In the genomic region with DNA sequence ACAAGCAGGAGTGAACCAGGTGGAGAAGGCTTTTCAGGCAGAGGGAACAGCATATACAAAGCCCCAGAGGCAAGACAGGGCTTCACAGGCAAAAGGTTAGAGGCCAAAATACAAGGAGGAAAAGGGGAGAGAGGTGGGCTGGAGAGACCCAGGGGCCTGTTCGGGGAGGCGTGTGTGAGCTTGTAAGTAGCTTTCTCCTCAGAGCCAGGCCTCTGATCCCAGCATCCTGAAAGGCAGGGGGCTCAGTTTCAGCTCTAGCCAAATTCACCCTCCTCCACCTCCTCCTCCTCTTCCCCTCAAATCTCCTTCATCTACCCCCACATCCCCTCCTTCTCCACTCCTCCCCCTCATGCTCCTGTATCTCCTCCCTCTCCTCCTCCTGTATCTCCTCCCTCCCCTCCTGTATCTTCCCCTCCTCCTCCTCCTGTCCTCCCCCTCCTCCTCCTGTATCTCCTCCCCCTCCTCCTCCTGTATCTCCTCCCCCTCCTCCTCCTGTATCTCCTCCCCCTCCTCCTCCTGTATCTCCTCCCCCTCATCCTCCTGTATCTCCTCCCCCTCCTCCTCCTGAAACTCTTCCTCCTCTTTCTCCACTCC, we compare ENCODE assay signal across 19 cellular contexts.
DNase-seq lines count a peak whose midpoint lies in the region; ATAC-seq and TF ChIP-seq lines count a peak whose summit lies in the region.
"Had no signal": no experiment of that assay in that cellular context is flagged by ENCODE, and none has a peak within 500 bp of the region (broad histone marks: within the 10 kb centered on the region; RNA-seq: fewer than 3 reads in every experiment).

No MANE protein-coding gene starts in this region.

- H3K36me3 ChIP-seq in DND-41 (ENCODE audit: insufficient read depth, low read length), result no peaks in the 10 kb centered on the region
- no peaks in the 10 kb centered on the region for H3K36me3 ChIP-seq in neural cell (ENCODE audit: insufficient read depth, low read length)
- no peaks in the 10 kb centered on the region for H3K36me3 ChIP-seq in naive thymus-derived CD4-positive, alpha-beta T cell (ENCODE audit: control insufficient read depth in 2 of 3, insufficient read depth in 3 of 3, low read length in 3 of 3)
- H3K36me3 ChIP-seq: BLaER1, MG63 had no signal

- H3K27ac ChIP-seq in DND-41 (ENCODE audit: low read length), result no peak overlapping the region
- peak overlapping the region; percentile 89 for H3K27ac ChIP-seq in neural cell (ENCODE audit: low read length)
- no peak overlapping the region for H3K27ac ChIP-seq in naive thymus-derived CD4-positive, alpha-beta T cell (ENCODE audit: low read depth, low read length)
- H3K27ac ChIP-seq: BLaER1 had no signal

- H2AFZ ChIP-seq in DND-41 (ENCODE audit: low read depth, low read length) (no peak overlapping the region), neural cell (ENCODE audit: low read depth, low read length) (no peak overlapping the region)

- no peaks in the 10 kb centered on the region for H3K9me3 ChIP-seq in DND-41 (ENCODE audit: insufficient read depth, low read length, severe bottlenecking)
- H3K9me3 ChIP-seq in neural cell (ENCODE audit: low read length), result no peaks in the 10 kb centered on the region
- H3K9me3 ChIP-seq in naive thymus-derived CD4-positive, alpha-beta T cell (ENCODE audit: control insufficient read depth in 2 of 3, low read length in 3 of 3), result no peaks in the 10 kb centered on the region
- H3K9me3 ChIP-seq: BLaER1, MG63 had no signal

- H3F3A ChIP-seq in neural cell (ENCODE audit: insufficient read depth, low read length, poor library complexity, severe bottlenecking), result peaks cover 22% of the 10 kb centered on the region

- H3K4me3 Mint-ChIP-seq in naive thymus-derived CD4-positive, alpha-beta T cell, result no peak overlapping the region
- H3K4me3 Mint-ChIP-seq: CD8-positive, alpha-beta T cell had no signal

- H3K27me3 Mint-ChIP-seq in naive thymus-derived CD4-positive, alpha-beta T cell, result peaks cover 0 to 22% (median 10%) of the 10 kb centered on the region in 5 donors

- no peak for TF ChIP-seq EP300 in neural cell (conservative IDR thresholded peaks at IDR 0.05; ENCODE audit: poor library complexity, severe bottlenecking)

- H3K4me1 Mint-ChIP-seq in naive thymus-derived CD4-positive, alpha-beta T cell, result no peaks in the 10 kb centered on the region

- no peaks in the 10 kb centered on the region for H4K20me1 ChIP-seq in DND-41 (ENCODE audit: insufficient read depth, low read length)
- no peaks in the 10 kb centered on the region for H4K20me1 ChIP-seq in neural cell (ENCODE audit: insufficient read depth)
- H4K20me1 ChIP-seq: BLaER1 had no signal

- H3K9me2 ChIP-seq in neural cell (ENCODE audit: insufficient read depth, low read length), result no peaks in the 10 kb centered on the region

- TF ChIP-seq CTCF in DND-41 (IDR thresholded peaks at IDR 0.05; ENCODE audit: borderline replicate concordance, extremely low read depth, low read length, poor library complexity, severe bottlenecking) (no peak), neural cell (IDR thresholded peaks at IDR 0.05; ENCODE audit: poor library complexity, severe bottlenecking) (no peak)

- H3K4me2 ChIP-seq in DND-41 (ENCODE audit: insufficient read depth, low read length) (no peak overlapping the region), neural cell (ENCODE audit: low read length) (no peak overlapping the region)
- H3K4me2 ChIP-seq: BLaER1 had no signal

- no peak for TF ChIP-seq RAD21 in neural cell (conservative IDR thresholded peaks at IDR 0.05)

- intact Hi-C loops in naive thymus-derived CD4-positive, alpha-beta T cell (cut with micrococcal nuclease), result no loop called here

- H3K9me3 Mint-ChIP-seq in naive thymus-derived CD4-positive, alpha-beta T cell, result peaks cover 0 to 1% (median 0%) of the 10 kb centered on the region in 11 donors
- H3K9me3 Mint-ChIP-seq: CD8-positive, alpha-beta T cell had no signal

- CTCF ChIA-PET in naive thymus-derived CD4-positive, alpha-beta T cell (lab: Charles Lee), result no interaction called here

- H3K9ac ChIP-seq in DND-41 (ENCODE audit: low read depth, low read length), result no peak overlapping the region
- peak overlapping the region; percentile 33 for H3K9ac ChIP-seq in neural cell (ENCODE audit: low read length)
- H3K9ac ChIP-seq: BLaER1 had no signal

- DNase-seq in DND-41 (no peak), NCI-H82 treated with DMSO at 0.1 percent for 48 hours (lab: John Stamatoyannopoulos, UW; ENCODE audit: unreplicated experiment) (peak; percentile 69), ecto neural progenitor cell (ENCODE audit: low spot score) (peak; percentile 59), erythroblast (lab: John Stamatoyannopoulos, UW) (no peak), NCI-H526 (lab: John Stamatoyannopoulos, UW) (no peak)
- no peak for DNase-seq in naive thymus-derived CD4-positive, alpha-beta T cell
- DNase-seq in activated CD4-positive, alpha-beta T cell treated with anti-CD3 and anti-CD28 coated beads, Interleukin-2, amount 50 U/mL, for 1 hour, result no peak
- DNase-seq: CD8-positive, alpha-beta T cell; GDM1; GOT3; Karpas-422; MG63; NCI-H1092; NCI-H146; NCI-H2107; SHP77 treated with DMSO at 0.1 percent for 48 hours had no signal

- H3K79me2 ChIP-seq in DND-41 (ENCODE audit: insufficient read depth, low read length) (no peaks in the 10 kb centered on the region), neural cell (replicated peaks; ENCODE audit: insufficient read depth, low read length) (peaks cover 1% of the 10 kb centered on the region)

- peak; percentile 45; the same call in 1 of the 3 replicates for ATAC-seq in DND-41 (ENCODE audit: insufficient read depth, low read depth)
- ATAC-seq in naive thymus-derived CD4-positive, alpha-beta T cell, result no peak
- ATAC-seq: CD8-positive, alpha-beta T cell; GM12878 had no signal

- H3K27ac Mint-ChIP-seq in naive thymus-derived CD4-positive, alpha-beta T cell, result peak overlapping the region in 1 of 9 donors; percentile 28
- H3K27ac Mint-ChIP-seq: CD8-positive, alpha-beta T cell had no signal

- no peaks in the 10 kb centered on the region for H3K36me3 Mint-ChIP-seq in naive thymus-derived CD4-positive, alpha-beta T cell
- H3K36me3 Mint-ChIP-seq: CD8-positive, alpha-beta T cell had no signal

- POLR2A ChIA-PET in naive thymus-derived CD4-positive, alpha-beta T cell (lab: Charles Lee), result no interaction called here

- H3K4me1 ChIP-seq in DND-41 (ENCODE audit: insufficient read depth, low read length), result no peaks in the 10 kb centered on the region
- no peaks in the 10 kb centered on the region for H3K4me1 ChIP-seq in naive thymus-derived CD4-positive, alpha-beta T cell (ENCODE audit: control insufficient read depth in 2 of 2, insufficient read depth in 2 of 2, low read length in 2 of 2)

- H3K4me3 ChIP-seq in DND-41 (ENCODE audit: low read depth in 1 of 2, low read length in 2 of 2) (no peak overlapping the region), neural cell (ENCODE audit: low read length) (no peak overlapping the region)
- H3K4me3 ChIP-seq in naive thymus-derived CD4-positive, alpha-beta T cell (ENCODE audit: low read length), result no peak overlapping the region
- H3K4me3 ChIP-seq: BLaER1, GM12878, MG63 had no signal

- no peak for TF ChIP-seq POLR2A in erythroblast (IDR thresholded peaks at IDR 0.05; ENCODE audit: low read length)

- H3K27me3 ChIP-seq in DND-41 (ENCODE audit: insufficient read depth, low read length, poor library complexity) (no peaks in the 10 kb centered on the region), neural cell (ENCODE audit: insufficient read depth, low read depth, low read length) (no peaks in the 10 kb centered on the region)
- H3K27me3 ChIP-seq in naive thymus-derived CD4-positive, alpha-beta T cell (ENCODE audit: control insufficient read depth in 2 of 2, insufficient read depth in 2 of 2, low read length in 2 of 2), result no peaks in the 10 kb centered on the region
- H3K27me3 ChIP-seq: BLaER1, MG63 had no signal

TF ChIP-seq in neural cell, 6 proteins besides CTCF, POLR2A, EP300 and RAD21:
- no peak for TF ChIP-seq EZH2 (IDR thresholded peaks at IDR 0.05; ENCODE audit: borderline replicate concordance, insufficient read depth, low read length, poor library complexity, severe bottlenecking)
- TF ChIP-seq SMC3 (conservative IDR thresholded peaks at IDR 0.05; ENCODE audit: poor library complexity), result no peak
- no peak for TF ChIP-seq POLR2AphosphoS5 (IDR thresholded peaks at IDR 0.05)
- TF ChIP-seq MXI1 (conservative IDR thresholded peaks at IDR 0.05; ENCODE audit: poor library complexity, severe bottlenecking), result no peak
- TF ChIP-seq, protein P1, sequence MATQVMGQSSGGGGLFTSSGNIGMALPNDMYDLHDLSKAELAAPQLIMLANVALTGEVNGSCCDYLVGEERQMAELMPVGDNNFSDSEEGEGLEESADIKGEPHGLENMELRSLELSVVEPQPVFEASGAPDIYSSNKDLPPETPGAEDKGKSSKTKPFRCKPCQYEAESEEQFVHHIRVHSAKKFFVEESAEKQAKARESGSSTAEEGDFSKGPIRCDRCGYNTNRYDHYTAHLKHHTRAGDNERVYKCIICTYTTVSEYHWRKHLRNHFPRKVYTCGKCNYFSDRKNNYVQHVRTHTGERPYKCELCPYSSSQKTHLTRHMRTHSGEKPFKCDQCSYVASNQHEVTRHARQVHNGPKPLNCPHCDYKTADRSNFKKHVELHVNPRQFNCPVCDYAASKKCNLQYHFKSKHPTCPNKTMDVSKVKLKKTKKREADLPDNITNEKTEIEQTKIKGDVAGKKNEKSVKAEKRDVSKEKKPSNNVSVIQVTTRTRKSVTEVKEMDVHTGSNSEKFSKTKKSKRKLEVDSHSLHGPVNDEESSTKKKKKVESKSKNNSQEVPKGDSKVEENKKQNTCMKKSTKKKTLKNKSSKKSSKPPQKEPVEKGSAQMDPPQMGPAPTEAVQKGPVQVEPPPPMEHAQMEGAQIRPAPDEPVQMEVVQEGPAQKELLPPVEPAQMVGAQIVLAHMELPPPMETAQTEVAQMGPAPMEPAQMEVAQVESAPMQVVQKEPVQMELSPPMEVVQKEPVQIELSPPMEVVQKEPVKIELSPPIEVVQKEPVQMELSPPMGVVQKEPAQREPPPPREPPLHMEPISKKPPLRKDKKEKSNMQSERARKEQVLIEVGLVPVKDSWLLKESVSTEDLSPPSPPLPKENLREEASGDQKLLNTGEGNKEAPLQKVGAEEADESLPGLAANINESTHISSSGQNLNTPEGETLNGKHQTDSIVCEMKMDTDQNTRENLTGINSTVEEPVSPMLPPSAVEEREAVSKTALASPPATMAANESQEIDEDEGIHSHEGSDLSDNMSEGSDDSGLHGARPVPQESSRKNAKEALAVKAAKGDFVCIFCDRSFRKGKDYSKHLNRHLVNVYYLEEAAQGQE (IDR thresholded peaks at IDR 0.05; ENCODE audit: borderline replicate concordance), result no peak
- TF ChIP-seq TAF1 (IDR thresholded peaks at IDR 0.05; ENCODE audit: low read depth), result no peak

Comparison
In these comparisons a context has a peak if more than half of its experiments do, and no peak if none do; other contexts are left out.
1. DNase-seq: peak in NCI-H82 treated with DMSO at 0.1 percent for 48 hours (single experiment) and ecto neural progenitor cell (single experiment); none in DND-41 (single experiment), naive thymus-derived CD4-positive, alpha-beta T cell (0 of 9), erythroblast (0 of 2), activated CD4-positive, alpha-beta T cell treated with anti-CD3 and anti-CD28 coated beads, Interleukin-2, amount 50 U/mL, for 1 hour (single experiment) and NCI-H526 (0 of 2).